Comparison of ENCODE assay signal across 19 cellular contexts in the genomic region with DNA sequence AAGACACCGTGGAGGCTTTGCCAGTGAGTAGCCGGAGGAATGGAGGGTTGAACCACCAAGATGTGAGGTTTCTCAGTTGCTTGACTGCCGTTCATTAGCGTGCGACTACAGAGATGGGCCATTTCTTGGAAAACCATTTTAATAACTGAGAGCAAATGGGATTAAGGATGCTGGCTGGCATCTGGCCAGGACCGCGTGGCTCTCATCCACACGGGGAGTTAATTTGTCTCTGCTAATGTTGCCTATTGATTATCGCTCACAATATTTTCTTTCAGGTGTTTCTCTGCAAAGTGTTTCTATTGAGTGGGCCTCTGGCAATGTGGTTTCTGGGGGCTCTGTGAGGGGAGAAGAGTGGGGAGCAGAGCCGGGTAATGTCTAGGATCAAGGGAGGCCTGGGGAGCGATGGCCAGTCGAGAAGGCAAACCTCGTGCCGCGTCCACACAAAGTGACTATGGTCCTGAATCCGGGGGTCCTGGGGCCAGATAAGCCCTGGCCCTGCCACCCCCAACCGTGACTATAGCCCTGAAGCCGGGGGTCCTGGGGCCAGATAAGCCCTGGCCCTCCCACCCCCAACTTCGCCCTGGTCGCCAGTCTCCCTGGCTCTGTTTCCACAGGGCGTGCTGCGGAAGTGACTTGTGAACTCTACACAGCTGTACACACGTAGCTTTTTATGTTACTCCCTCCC.
"Had no signal": no experiment of that assay in that cellular context is flagged by ENCODE, and none has a peak within 500 bp of the region (broad histone marks: within the 10 kb centered on the region; RNA-seq: fewer than 3 reads in every experiment).

No MANE protein-coding gene starts in this region.

- DNase-seq: cortex of kidney; dorsolateral prefrontal cortex; effector CD8-positive, alpha-beta T cell; foreskin melanocyte; heart left ventricle; hippocampal formation; kidney glomerular epithelial cell; mesendoderm; naive B cell; right cardiac atrium; small intestine; stimulated activated CD4-positive, alpha-beta T cell treated with anti-CD3 and anti-CD28 coated beads, Interleukin-2, amount 100 ng/mL, for 48 hours; stimulated activated naive CD8-positive, alpha-beta T cell treated with anti-CD3 and anti-CD28 coated beads, Interleukin-15, Interleukin-2, amounts not matched to agents 100 U/mL and 50 U/mL, for 24 hours; thyroid gland had no signal

- H3K9me3 ChIP-seq: heart left ventricle, ovary, suprapubic skin, thyroid gland, upper lobe of left lung, vagina had no signal

- H3K27me3 ChIP-seq: ovary, thyroid gland, upper lobe of left lung, vagina had no signal

- H3K36me3 ChIP-seq: heart left ventricle, ovary, suprapubic skin, thyroid gland, upper lobe of left lung, vagina had no signal

- H3K4me3 ChIP-seq: dorsolateral prefrontal cortex, heart left ventricle, ovary, suprapubic skin, thyroid gland, upper lobe of left lung, vagina had no signal

- H3K4me3 Mint-ChIP-seq: naive B cell had no signal

- H3K27ac Mint-ChIP-seq: progenitor cell of endocrine pancreas had no signal

- H3K4me1 ChIP-seq: vagina had no signal

- H3K27ac ChIP-seq: dorsolateral prefrontal cortex, heart left ventricle, ovary, suprapubic skin, thyroid gland, upper lobe of left lung, vagina had no signal

- H3K36me3 Mint-ChIP-seq: naive B cell had no signal

- ATAC-seq: heart left ventricle; right cardiac atrium; stimulated activated naive CD8-positive, alpha-beta T cell treated with anti-CD3 and anti-CD28 coated beads, Interleukin-15, Interleukin-2, amounts not matched to agents 100 U/mL and 50 U/mL, for 24 hours had no signal
